In genomic region chr13:41509996-41510395, GRCh38 we compare ENCODE assay signal across 24 cellular contexts.
"Had no signal": no experiment of that assay in that cellular context is flagged by ENCODE, and none has a peak within 500 bp of the region (broad histone marks: within the 10 kb centered on the region; RNA-seq: fewer than 3 reads in every experiment).

No MANE protein-coding gene starts in this region.

- H3K4me3 ChIP-seq: left lung, lower lobe of right lung, psoas muscle, right lobe of liver, smooth muscle cell, stomach, testis, thyroid gland, transverse colon, upper lobe of left lung had no signal

- ATAC-seq: left cardiac atrium; left lung; lower lobe of right lung; naive thymus-derived CD8-positive, alpha-beta T cell; psoas muscle; right lobe of liver; stimulated activated memory B cell treated with anti-CD40 and anti-IgM and Interleukin-4, amounts not matched to agents 10 μg/mL and 1 μg/mL and 100 μg/mL, for 72 hours; stimulated activated naive CD8-positive, alpha-beta T cell treated with anti-CD3 and anti-CD28 coated beads, Interleukin-15, Interleukin-2, amounts not matched to agents 100 U/mL and 50 U/mL, for 24 hours had no signal

- H3K4me1 ChIP-seq: left lung, lower lobe of right lung, parathyroid adenoma, psoas muscle, right lobe of liver, stomach, testis, thyroid gland, transverse colon, upper lobe of left lung had no signal

- H3K36me3 ChIP-seq: left lung, lower lobe of right lung, right lobe of liver, stomach, thyroid gland, transverse colon, upper lobe of left lung had no signal

- H3K27me3 ChIP-seq: left lung, right lobe of liver, stomach, testis, thyroid gland, transverse colon, upper lobe of left lung had no signal

- DNase-seq: hippocampal formation; kidney glomerular epithelial cell; left cardiac atrium; left lung; lower lobe of right lung; mammary epithelial cell; mesenchymal stem cell; naive thymus-derived CD8-positive, alpha-beta T cell; nucleus accumbens; psoas muscle; right lobe of liver; stimulated activated CD4-positive, alpha-beta T cell treated with anti-CD3 and anti-CD28 coated beads, Interleukin-1b, Interleukin-23, amount 100 ng/mL, for 48 hours; stimulated activated CD4-positive, alpha-beta T cell treated with anti-CD3 and anti-CD28 coated beads, Interleukin-2, amount 100 ng/mL, for 48 hours; stimulated activated CD4-positive, alpha-beta T cell treated with anti-CD3 and anti-CD28 coated beads, Interleukin-4, amount 100 ng/mL, for 4 hours; stimulated activated CD8-positive, alpha-beta memory T cell treated with anti-CD3 and anti-CD28 coated beads, Interleukin-4, amount 100 ng/mL, for 48 hours; stimulated activated naive CD8-positive, alpha-beta T cell treated with anti-CD3 and anti-CD28 coated beads, Interleukin-15, Interleukin-2, amounts not matched to agents 100 U/mL and 50 U/mL, for 24 hours; stomach; testis; thyroid gland; transverse colon; upper lobe of left lung had no signal

- H3K27ac ChIP-seq: left lung, lower lobe of right lung, parathyroid adenoma, psoas muscle, right lobe of liver, stomach, testis, thyroid gland, transverse colon, upper lobe of left lung had no signal

- H3K9me3 ChIP-seq: left lung, lower lobe of right lung, psoas muscle, right lobe of liver, stomach, testis, thyroid gland, transverse colon, upper lobe of left lung had no signal
